ENCODE assay signal across 9 cellular contexts in the genomic region with DNA sequence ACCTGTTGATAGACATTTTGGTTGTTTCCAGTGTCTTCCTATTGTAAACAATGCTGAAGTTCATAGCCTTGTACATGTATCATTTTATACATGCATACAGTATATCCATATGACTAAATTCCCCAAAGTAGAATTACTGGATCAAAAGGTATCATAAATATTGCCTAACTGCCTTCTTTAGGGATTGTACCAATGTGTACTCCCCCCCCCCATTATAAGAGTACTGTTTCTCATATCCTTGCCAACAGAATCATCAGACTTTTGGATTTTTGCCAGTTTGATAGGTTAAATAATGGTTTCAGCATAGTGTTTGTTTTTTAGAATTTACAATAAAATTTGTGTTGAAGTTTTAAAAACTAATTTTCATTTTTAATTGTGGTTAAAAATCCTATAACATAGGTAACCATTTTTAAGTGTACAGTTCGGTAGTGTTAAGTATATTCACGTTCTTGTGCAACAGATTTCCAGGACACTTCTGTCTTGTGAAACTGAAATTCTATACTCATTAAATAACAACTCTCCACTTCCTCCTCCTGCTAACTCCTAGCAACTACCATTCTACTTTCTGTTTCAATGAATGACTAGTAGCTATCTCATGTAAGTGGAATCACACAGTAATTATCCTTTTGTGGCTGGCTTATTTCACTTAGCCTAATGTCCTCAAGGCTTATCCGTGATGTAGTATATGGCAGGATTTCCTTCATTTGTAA. TPM values are rescaled to one million over a fixed set of nuclear protein-coding genes. Genes with fewer than 3 reads are reported as not detected.
DNase-seq lines count a peak whose midpoint lies in the region; FAIRE-seq and TF ChIP-seq lines count a peak whose summit lies in the region.
"Had no signal": no experiment of that assay in that cellular context is flagged by ENCODE, and none has a peak within 500 bp of the region (broad histone marks: within the 10 kb centered on the region; RNA-seq: fewer than 3 reads in every experiment).

No MANE protein-coding gene starts in this region.

- intact Hi-C loops in OCI-LY7 (cut with micrococcal nuclease; ENCODE audit: unreplicated experiment), result no loop called here

- no peak overlapping the region for H3K4me3 ChIP-seq in Loucy (ENCODE audit: low read length, poor library complexity, severe bottlenecking)
- no peak overlapping the region for H3K4me3 ChIP-seq in OCI-LY7 (ENCODE audit: low read depth, low read length, poor library complexity, severe bottlenecking)

- in situ Hi-C loops in SK-MEL-5 (cut with HindIII; ENCODE audit: low pct_unique_long_range_greater_than_20kb, low sequenced_read_pairs), result no loop called here

- TF ChIP-seq POLR2A in H54 (IDR thresholded peaks at IDR 0.05; ENCODE audit: low read depth, low read length), result no peak

- H4K20me1 ChIP-seq in Loucy (ENCODE audit: insufficient read depth, low read length, poor library complexity, severe bottlenecking) (no peaks in the 10 kb centered on the region), OCI-LY7 (ENCODE audit: insufficient read depth, low read length) (no peaks in the 10 kb centered on the region)

- no peak for TF ChIP-seq CTCF in Loucy (conservative IDR thresholded peaks at IDR 0.05; ENCODE audit: low read length)
- no peak for TF ChIP-seq CTCF in OCI-LY7 (conservative IDR thresholded peaks at IDR 0.05; ENCODE audit: low read length)

- H3K4me1 ChIP-seq in Loucy (ENCODE audit: insufficient read depth, low read length, poor library complexity, severe bottlenecking) (peaks cover 6% of the 10 kb centered on the region), OCI-LY7 (ENCODE audit: insufficient read depth, low read length, poor library complexity, severe bottlenecking) (no peaks in the 10 kb centered on the region)

- BruUV-seq in OCI-LY7 (replicated peaks; lab: Mats Ljungman, UMichigan), result no TSS peak

- no peaks in the 10 kb centered on the region for H3F3A ChIP-seq in Loucy (ENCODE audit: low read depth)

- POLR2A ChIA-PET in OCI-LY7 (lab: Charles Lee), result no interaction called here

- H2AFZ ChIP-seq in Loucy (ENCODE audit: low read length) (peak overlapping the region; percentile 79; the same call in 1 of the 2 replicates), OCI-LY7 (ENCODE audit: low read length) (no peak overlapping the region)

- H3K9me3 ChIP-seq in Loucy (ENCODE audit: insufficient read depth, low read depth, low read length) (no peaks in the 10 kb centered on the region), OCI-LY7 (ENCODE audit: low read length) (no peaks in the 10 kb centered on the region)

- no peaks in the 10 kb centered on the region for H3K27me3 ChIP-seq in Loucy (ENCODE audit: insufficient read depth, low read length, poor library complexity, severe bottlenecking)

- peak; percentile 4 for DNase-seq in NCI-H1694 treated with DMSO at 0.1 percent for 48 hours (lab: John Stamatoyannopoulos, UW)
- no peak for DNase-seq in NCI-H1694 (lab: John Stamatoyannopoulos, UW)
- no peak for DNase-seq in H54 (ENCODE audit: insufficient read length, low spot score)
- peak; percentile 79 for DNase-seq in SK-MEL-5 (ENCODE audit: low read depth, low spot score)
- DNase-seq in kidney tubule cell (ENCODE audit: low spot score), result peak; percentile 95
- no peak for DNase-seq in OCI-LY7 (ENCODE audit: low spot score)
- no peak for DNase-seq in DMS114 treated with DMSO at 0.1 percent for 48 hours (lab: John Stamatoyannopoulos, UW; ENCODE audit: unreplicated experiment)

- no peaks in the 10 kb centered on the region for H3K79me2 ChIP-seq in Loucy (ENCODE audit: insufficient read depth, low read length)
- H3K79me2 ChIP-seq in OCI-LY7 (ENCODE audit: insufficient read depth, low read depth, low read length), result no peaks in the 10 kb centered on the region

- H3K36me3 ChIP-seq in Loucy (ENCODE audit: insufficient read depth, low read length) (no peaks in the 10 kb centered on the region), OCI-LY7 (ENCODE audit: insufficient read depth, low read length) (no peaks in the 10 kb centered on the region)

- H3K9ac ChIP-seq in Loucy (ENCODE audit: low read depth, low read length, poor library complexity, severe bottlenecking), result no peak overlapping the region

- H3K9me2 ChIP-seq in Loucy (replicated peaks; ENCODE audit: low read depth, low read length) (no peaks in the 10 kb centered on the region), OCI-LY7 (ENCODE audit: insufficient read depth, low read length) (no peaks in the 10 kb centered on the region)

- peak; percentile 96 for FAIRE-seq in H54 (lab: Jason Lieb, UNC)

- H3K27ac ChIP-seq in OCI-LY7 (ENCODE audit: low read depth, low read length, poor library complexity, severe bottlenecking), result no peak overlapping the region
- H3K27ac ChIP-seq: 22Rv1 had no signal

- peak overlapping the region; percentile 21 for H3K4me2 ChIP-seq in Loucy (ENCODE audit: low read depth, low read length, poor library complexity, severe bottlenecking)
- H3K4me2 ChIP-seq in OCI-LY7 (ENCODE audit: low read length), result no peak overlapping the region

- CTCF ChIA-PET in OCI-LY7 (lab: Charles Lee; ENCODE audit: unreplicated experiment), result no interaction called here

RNA-seq across cellular contexts. Expression of a gene that starts 30.8 kb away (rescaled TPM):
- 26.2 and 33.7 TPM in 2 replicates for total RNA-seq in SK-MEL-5 (2014; rRNA removed; shearing (Covaris generic))
- polyA plus RNA-seq in SK-MEL-5 (2015; cell fraction: cytosol; rRNA removed), result 24.8 and 29.9 TPM in 2 replicates
- 5.5 and 5.7 TPM in 2 replicates for polyA plus RNA-seq in SK-MEL-5 (2015; cell fraction: nucleus; rRNA removed)
- 7.6 and 10.5 TPM in 2 replicates for total RNA-seq in OCI-LY7 (2014; rRNA removed; shearing (Covaris generic))
- total RNA-seq in OCI-LY7 (2022), result 15.0 and 16.7 TPM in 2 replicates

Comparison
In these comparisons a context has a peak if more than half of its experiments do, and no peak if none do; other contexts are left out.
1. DNase-seq: peak in NCI-H1694 treated with DMSO at 0.1 percent for 48 hours (single experiment), SK-MEL-5 (single experiment) and kidney tubule cell (single experiment); none in NCI-H1694 (single experiment), H54 (single experiment), OCI-LY7 (single experiment) and DMS114 treated with DMSO at 0.1 percent for 48 hours (single experiment).